Comparison of ENCODE assay signal across 15 cellular contexts in genomic region chr5:164354138-164354751, GRCh38.
"Had no signal": no experiment of that assay in that cellular context is flagged by ENCODE, and none has a peak within 500 bp of the region (broad histone marks: within the 10 kb centered on the region; RNA-seq: fewer than 3 reads in every experiment).

No MANE protein-coding gene starts in this region.

- H3K4me1 ChIP-seq: foreskin keratinocyte, thyroid gland, uterus had no signal

- H3K27ac ChIP-seq: coronary artery, foreskin keratinocyte, neutrophil, skin epidermis, thyroid gland, uterus, VCaP had no signal

- H3K36me3 ChIP-seq: neutrophil, thyroid gland, uterus had no signal

- H3K9me3 ChIP-seq: neutrophil, thyroid gland, uterus had no signal

- ATAC-seq: activated CD8-positive, alpha-beta T cell treated with anti-CD3 and anti-CD28 coated beads for 36 hours; foreskin keratinocyte; naive thymus-derived CD8-positive, alpha-beta T cell; stimulated activated effector memory CD8-positive, alpha-beta T cell treated with anti-CD3 and anti-CD28 coated beads, Interleukin-12 subunit alpha, Interleukin-12 subunit beta, amount 100 ng/mL, for 72 hours had no signal

- DNase-seq: activated CD4-positive, alpha-beta T cell treated with anti-CD3 and anti-CD28 coated beads for 4 hours; activated CD8-positive, alpha-beta memory T cell treated with anti-CD3 and anti-CD28 coated beads, Interleukin-2, amount 50 U/mL, for 48 hours; activated CD8-positive, alpha-beta T cell treated with anti-CD3 and anti-CD28 coated beads for 36 hours; activated naive CD4-positive, alpha-beta T cell treated with anti-CD3 and anti-CD28 coated beads for 36 hours; caudate nucleus; effector CD4-positive, alpha-beta T cell; foreskin keratinocyte; naive thymus-derived CD8-positive, alpha-beta T cell; thyroid gland; uterus had no signal

- H3K27me3 ChIP-seq: foreskin keratinocyte, neutrophil, thyroid gland, uterus had no signal

- H3K4me3 ChIP-seq: coronary artery, skin epidermis, thyroid gland, uterus had no signal
